ENCODE assay signal across 8 cellular contexts in the genomic region with DNA sequence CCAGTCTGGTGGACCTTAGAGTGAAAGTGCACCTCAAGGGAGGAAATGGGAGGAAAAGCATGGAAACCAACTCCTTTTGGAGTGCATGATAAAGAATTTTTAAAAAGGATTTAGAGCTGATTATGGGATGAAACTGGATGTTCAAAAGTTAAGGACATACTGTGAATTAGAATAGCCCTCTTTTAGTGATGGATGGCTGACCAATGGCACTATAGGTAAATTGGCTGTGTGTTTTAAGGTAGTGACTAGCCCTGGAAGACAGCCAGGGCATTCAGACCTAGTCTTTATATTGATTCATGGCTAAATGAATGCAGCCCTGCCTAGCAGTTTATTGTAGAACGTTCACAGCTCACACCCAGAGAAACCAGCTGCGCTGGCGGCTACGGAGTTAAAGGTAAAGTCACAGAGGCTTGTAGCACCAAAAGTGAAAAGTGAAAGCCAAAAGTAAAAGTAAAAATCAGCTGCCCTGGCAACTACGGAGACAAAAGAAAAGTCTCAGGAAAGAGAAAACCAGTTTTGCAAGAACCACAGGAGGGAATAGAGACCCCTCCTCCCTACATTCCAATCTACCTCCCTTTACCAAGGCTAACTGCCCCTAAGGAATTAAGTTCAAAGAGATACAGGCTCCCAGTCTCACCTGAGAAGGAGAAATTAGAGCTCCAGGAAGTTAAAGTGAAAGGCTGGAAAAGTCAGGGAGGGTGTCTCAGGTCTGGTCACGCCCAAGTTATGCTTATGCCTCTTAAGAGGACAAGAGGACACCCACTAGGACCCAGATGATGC. TPM values are rescaled to one million over a fixed set of nuclear protein-coding genes. Genes with fewer than 3 reads are reported as not detected.
DNase-seq lines count a peak whose midpoint lies in the region; ATAC-seq, FAIRE-seq and TF ChIP-seq lines count a peak whose summit lies in the region.

No MANE protein-coding gene starts in this region.

- H3K4me3 ChIP-seq in astrocyte (ENCODE audit: insufficient read depth, low read depth, low read length) (no peak overlapping the region), kidney (ENCODE audit: low read length in 2 of 2) (peak overlapping the region; percentile 63 to 69), dorsolateral prefrontal cortex (peak overlapping the region in 22 of 59 donors; percentile 2 to 47 (median 25))

- DNase-seq in Right ventricle myocardium inferior (ENCODE audit: missing footprints) (no peak), cardiac septum (ENCODE audit: low spot score) (no peak), NCI-H2196 (lab: John Stamatoyannopoulos, UW; ENCODE audit: unreplicated experiment) (peak; percentile 64), astrocyte (ENCODE audit: low read depth) (no peak), kidney (no peak), HuH-7.5 (ENCODE audit: low spot score) (no peak), dorsolateral prefrontal cortex (no peak)
- DNase-seq in stimulated activated CD4-positive, alpha-beta T cell treated with anti-CD3 and anti-CD28 coated beads, Interleukin-4, amount 100 ng/mL, for 24 hours, result peak; percentile 25

- ATAC-seq in Right ventricle myocardium inferior, result peak; percentile 79

- no peak overlapping the region for H2AFZ ChIP-seq in astrocyte (ENCODE audit: low read depth, low read length)

- no peak overlapping the region for H3K27ac Mint-ChIP-seq in astrocyte (ENCODE audit: unreplicated experiment)

- no peaks in the 10 kb centered on the region for H3K9me3 Mint-ChIP-seq in astrocyte (ENCODE audit: unreplicated experiment)

- peak overlapping the region; percentile 80 for H3K4me3 Mint-ChIP-seq in astrocyte (ENCODE audit: unreplicated experiment)

- H3K9ac ChIP-seq in astrocyte (ENCODE audit: low read length) (no peak overlapping the region), kidney (ENCODE audit: low read length in 2 of 2) (peak overlapping the region; percentile 21 to 22)

- no peaks in the 10 kb centered on the region for H3K9me3 ChIP-seq in astrocyte (ENCODE audit: insufficient read depth, low read depth, low read length)
- H3K9me3 ChIP-seq in kidney (ENCODE audit: control insufficient read depth in 1 of 2, low read length in 2 of 2), result no peaks in the 10 kb centered on the region

- H3K4me2 ChIP-seq in astrocyte (ENCODE audit: low read length), result no peak overlapping the region

- H3K4me1 ChIP-seq in astrocyte (ENCODE audit: insufficient read depth, low read length) (no peaks in the 10 kb centered on the region), kidney (ENCODE audit: control insufficient read depth in 1 of 2, insufficient read depth in 1 of 2, low read depth in 1 of 2, low read length in 2 of 2) (peaks cover 19 to 29% of the 10 kb centered on the region in 2 donors)

- H3K27ac ChIP-seq in astrocyte (ENCODE audit: low read depth, low read length), result no peak overlapping the region
- H3K27ac ChIP-seq in kidney (ENCODE audit: low read depth in 2 of 2, low read length in 2 of 2), result peak overlapping the region; percentile 65 to 81
- H3K27ac ChIP-seq in dorsolateral prefrontal cortex, result no peak overlapping the region

- peaks cover 28% of the 10 kb centered on the region for H3K4me1 Mint-ChIP-seq in astrocyte (ENCODE audit: low read depth, unreplicated experiment)

- H3K27me3 ChIP-seq in astrocyte (ENCODE audit: insufficient read depth, low read length), result no peaks in the 10 kb centered on the region
- H3K27me3 ChIP-seq in dorsolateral prefrontal cortex, result no peaks in the 10 kb centered on the region

- H3K36me3 Mint-ChIP-seq in astrocyte (ENCODE audit: low read depth, unreplicated experiment), result no peaks in the 10 kb centered on the region

- no peak for TF ChIP-seq CTCF in astrocyte (IDR thresholded peaks at IDR 0.05; ENCODE audit: insufficient read depth, low read depth, low read length)
- no peak for TF ChIP-seq CTCF in kidney (IDR thresholded peaks at IDR 0.05; ENCODE audit: borderline replicate concordance, extremely low read depth, insufficient read depth)
- no peak for TF ChIP-seq CTCF in dorsolateral prefrontal cortex (IDR thresholded peaks at IDR 0.05 in 54 of 56, conservative IDR thresholded peaks at IDR 0.05 in 2 of 56; ENCODE audit: low read depth in 1 of 56, partially characterized antibody in 56 of 56)

- FAIRE-seq in astrocyte (lab: Jason Lieb, UNC) (no peak), kidney (lab: Jason Lieb, UNC) (no peak)

- no peaks in the 10 kb centered on the region for H3K79me2 ChIP-seq in astrocyte (ENCODE audit: insufficient read depth, low read length)

- H4K20me1 ChIP-seq in astrocyte (ENCODE audit: insufficient read depth, low read length), result no peaks in the 10 kb centered on the region

- H3K36me3 ChIP-seq in astrocyte (ENCODE audit: insufficient read depth, low read length), result no peaks in the 10 kb centered on the region
- H3K36me3 ChIP-seq in kidney (ENCODE audit: control insufficient read depth in 1 of 2, insufficient read depth in 2 of 2, low read length in 2 of 2), result no peaks in the 10 kb centered on the region

- intact Hi-C loops in Right ventricle myocardium inferior (cut with DNase I) (no loop called here), cardiac septum (cut with DNase I) (no loop called here), kidney (cut with DNase I) (no loop called here), dorsolateral prefrontal cortex (cut with DNase I) (no loop called here)

- H3K27me3 Mint-ChIP-seq in astrocyte (ENCODE audit: low read depth, unreplicated experiment), result peaks cover 3% of the 10 kb centered on the region

RNA-seq across cellular contexts. Expression of a gene that starts 21.8 kb away (rescaled TPM):
- total RNA-seq in Right ventricle myocardium inferior, result 0.27 TPM
- 0.16 TPM for total RNA-seq in cardiac septum
- total RNA-seq in astrocyte, result 0.43 and 0.46 TPM in 2 replicates
- 2.2 TPM for total RNA-seq in kidney
- polyA plus RNA-seq in kidney (ENCODE audit: insufficient read depth, low read depth, low replicate concordance), result 1.1 TPM
- total RNA-seq in dorsolateral prefrontal cortex, result 1 to 10 TPM in 31 of 120 experiments, under 1 TPM in 57, not detected in 32; 0.20 to 2.9 (median 0.82) TPM

Comparison
In these comparisons a context has a peak if more than half of its experiments do, and no peak if none do; other contexts are left out.
1. DNase-seq: peak in NCI-H2196 (single experiment) and stimulated activated CD4-positive, alpha-beta T cell treated with anti-CD3 and anti-CD28 coated beads, Interleukin-4, amount 100 ng/mL, for 24 hours (single experiment); none in Right ventricle myocardium inferior (single experiment), cardiac septum (single experiment), astrocyte (single experiment), kidney (single experiment), HuH-7.5 (single experiment) and dorsolateral prefrontal cortex (0 of 10).
2. H3K27ac ChIP-seq: peak in kidney (2 of 2); none in astrocyte (single experiment) and dorsolateral prefrontal cortex (0 of 59).